Comparison of ENCODE assay signal across 8 cellular contexts in genomic region chr18:63319383-63320040, GRCh38. TPM values are rescaled to one million over a fixed set of nuclear protein-coding genes. Genes with fewer than 3 reads are reported as not detected.
DNase-seq lines count a peak whose midpoint lies in the region; ATAC-seq and TF ChIP-seq lines count a peak whose summit lies in the region.

Gene BCL2, minus strand, starts transcription at chr18:63319769.

- peaks cover 42% of the 10 kb centered on the region for H3K4me1 Mint-ChIP-seq in T-helper 17 cell

- peaks cover 44% of the 10 kb centered on the region for H3K27me3 ChIP-seq in ectodermal cell (ENCODE audit: control insufficient read depth, insufficient read depth, low read length, poor library complexity, severe bottlenecking)
- H3K27me3 ChIP-seq in stomach smooth muscle (ENCODE audit: control insufficient read depth in 1 of 2, insufficient read depth in 2 of 2, low read length in 2 of 2), result no peaks in the 10 kb centered on the region

- H3K36me3 ChIP-seq in ectodermal cell (ENCODE audit: control insufficient read depth, insufficient read depth, low read length) (no peaks in the 10 kb centered on the region), stomach smooth muscle (ENCODE audit: control insufficient read depth in 2 of 2, insufficient read depth in 2 of 2, low read length in 2 of 2) (no peaks in the 10 kb centered on the region)

- peak within 1 kb of the TSS; percentile 100 for H3K4me3 Mint-ChIP-seq in T-helper 17 cell

- H3K27me3 Mint-ChIP-seq in T-helper 17 cell, result no peaks in the 10 kb centered on the region

- no peak for TF ChIP-seq RAD21 in Ishikawa (IDR thresholded peaks at IDR 0.05; ENCODE audit: low read depth)

- peak within 1 kb of the TSS; percentile 78 to 86 for H3K9ac ChIP-seq in stomach smooth muscle (ENCODE audit: low read length in 2 of 2)

- ATAC-seq in GM21390 (IDR thresholded peaks at IDR 0.05; ENCODE audit: unreplicated experiment) (peak; percentile 14), T-helper 17 cell (peak; percentile 20)

- H3K9me3 ChIP-seq in T-helper 17 cell (ENCODE audit: control insufficient read depth, low read length, poor library complexity, severe bottlenecking) (no peaks in the 10 kb centered on the region), ectodermal cell (ENCODE audit: control insufficient read depth, low read length) (no peaks in the 10 kb centered on the region), stomach smooth muscle (ENCODE audit: control insufficient read depth in 2 of 2, low read length in 2 of 2) (no peaks in the 10 kb centered on the region)

- peaks cover 11% of the 10 kb centered on the region for H3K36me3 Mint-ChIP-seq in T-helper 17 cell (ENCODE audit: low read depth)

- H3K27ac ChIP-seq in ectodermal cell (ENCODE audit: insufficient read depth, low read depth, low read length, poor library complexity, severe bottlenecking), result no peak within 1 kb of the TSS
- peak within 1 kb of the TSS; percentile 66 for H3K27ac ChIP-seq in stomach smooth muscle (ENCODE audit: low read length)

- H3K27ac Mint-ChIP-seq in T-helper 17 cell, result peak within 1 kb of the TSS; percentile 95

- DNase-seq in DMS53 (lab: John Stamatoyannopoulos, UW), result peak; percentile 87
- DNase-seq in T-helper 17 cell, result peak in 1 of 3 donors; percentile 13
- peak; percentile 44 to 49 for DNase-seq in lung microvascular endothelial cell (ENCODE audit: low read depth in 2 of 2)
- DNase-seq in HuH-7 (ENCODE audit: low spot score), result no peak

- H3K4me1 ChIP-seq in ectodermal cell (ENCODE audit: control insufficient read depth, insufficient read depth, low read length) (peaks cover 9% of the 10 kb centered on the region), stomach smooth muscle (ENCODE audit: control insufficient read depth, insufficient read depth, low read length) (peaks cover 32% of the 10 kb centered on the region)

- 0 to 1% methylated on average over 59 of the region's 59 CpGs for WGBS in ectodermal cell, 2 experiments

- H3K4me3 ChIP-seq in ectodermal cell (ENCODE audit: insufficient read depth, low read depth, low read length), result peak within 1 kb of the TSS; percentile 56
- peak within 1 kb of the TSS; percentile 89 to 91 for H3K4me3 ChIP-seq in stomach smooth muscle (ENCODE audit: low read length in 2 of 2)

- TF ChIP-seq EP300 in Ishikawa (IDR thresholded peaks at IDR 0.05; ENCODE audit: borderline replicate concordance), result no peak

TF ChIP-seq in Ishikawa, 13 proteins besides CTCF, POLR2A, EP300 and RAD21:
- TF ChIP-seq, protein P1, sequence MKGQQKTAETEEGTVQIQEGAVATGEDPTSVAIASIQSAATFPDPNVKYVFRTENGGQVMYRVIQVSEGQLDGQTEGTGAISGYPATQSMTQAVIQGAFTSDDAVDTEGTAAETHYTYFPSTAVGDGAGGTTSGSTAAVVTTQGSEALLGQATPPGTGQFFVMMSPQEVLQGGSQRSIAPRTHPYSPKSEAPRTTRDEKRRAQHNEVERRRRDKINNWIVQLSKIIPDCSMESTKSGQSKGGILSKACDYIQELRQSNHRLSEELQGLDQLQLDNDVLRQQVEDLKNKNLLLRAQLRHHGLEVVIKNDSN (IDR thresholded peaks at IDR 0.05), result no peak
- TF ChIP-seq ZBTB7A (IDR thresholded peaks at IDR 0.05; ENCODE audit: low read depth), result peak; percentile 50; the same call in 1 of the 2 replicates

RNA-seq across cellular contexts. Expression of gene BCL2, which starts in this region (rescaled TPM):
- total RNA-seq in T-helper 17 cell (100 to 1,000 TPM; 134 to 136 TPM), lung microvascular endothelial cell (0.87 and 1.6 TPM in 2 replicates)
- polyA plus RNA-seq in ectodermal cell (2013, experiment 1 of 4), result 2.9 TPM
- polyA plus RNA-seq in ectodermal cell (2013, experiment 2 of 4), result 3.2 TPM
- polyA plus RNA-seq in ectodermal cell (2013, experiment 3 of 4), result 3.4 TPM
- 3.2 TPM for polyA plus RNA-seq in ectodermal cell (2013, experiment 4 of 4)

Comparison
In these comparisons a context has a peak if more than half of its experiments do, and no peak if none do; other contexts are left out.
1. RNA of gene BCL2 (total RNA-seq): 134 to 136 TPM in T-helper 17 cell; 0.87 to 1.6 TPM in lung microvascular endothelial cell; every median in the first group is over 10 times any median in the second.